Comparison of ENCODE assay signal across 17 cellular contexts in the genomic region with DNA sequence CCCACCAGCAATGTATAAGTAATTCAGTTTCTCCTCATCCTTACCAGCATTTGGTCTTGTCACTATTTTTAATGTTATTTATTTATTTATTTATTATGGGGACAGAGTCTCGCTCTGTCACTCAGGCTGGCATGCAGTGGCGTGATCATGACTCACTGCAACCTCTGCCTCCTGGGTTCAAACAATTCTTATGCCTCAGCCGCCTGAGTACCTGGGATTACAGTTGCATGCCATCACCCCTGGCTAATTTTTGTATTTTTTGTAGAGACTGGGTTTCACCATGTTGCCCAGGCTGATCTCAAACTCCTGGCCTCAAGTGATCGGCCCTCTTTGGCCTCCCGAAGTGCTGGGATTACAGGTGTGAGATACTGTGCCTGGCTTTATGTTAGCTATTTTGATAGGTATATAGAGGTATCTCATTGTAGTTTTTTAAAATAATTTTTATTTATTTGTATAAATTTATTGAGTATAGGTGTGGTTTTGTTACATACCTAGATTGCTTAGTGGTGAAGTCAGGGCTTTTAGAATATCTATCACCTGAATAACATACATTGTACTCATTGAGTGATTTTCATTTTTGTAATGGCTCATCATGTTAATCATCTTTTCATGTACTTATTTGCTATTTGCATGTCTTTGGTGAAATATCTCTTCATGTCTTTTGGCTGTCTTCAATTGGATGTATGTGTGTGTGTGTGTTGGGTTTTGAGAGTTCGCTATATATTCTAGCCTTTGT.
"Had no signal": no experiment of that assay in that cellular context is flagged by ENCODE, and none has a peak within 500 bp of the region (broad histone marks: within the 10 kb centered on the region; RNA-seq: fewer than 3 reads in every experiment).

No MANE protein-coding gene starts in this region.

- H2AFZ ChIP-seq: hepatocyte had no signal

- H3K27ac ChIP-seq: dorsolateral prefrontal cortex, esophagus squamous epithelium, hepatocyte, neutrophil, stomach, thoracic aorta had no signal

- H3K36me3 ChIP-seq: esophagus squamous epithelium, neutrophil, stomach, thoracic aorta had no signal

- H3K4me1 ChIP-seq: stomach had no signal

- DNase-seq: cortex of kidney; dorsolateral prefrontal cortex; effector CD8-positive, alpha-beta T cell; esophagus squamous epithelium; foreskin fibroblast; head of caudate nucleus; mucosa of descending colon; naive thymus-derived CD8-positive, alpha-beta T cell; posterior cingulate gyrus; stimulated activated CD4-positive, alpha-beta T cell treated with anti-CD3 and anti-CD28 coated beads, Interleukin-2, amount 100 ng/mL, for 24 hours; stimulated activated naive CD4-positive, alpha-beta T cell; stomach; substantia nigra had no signal

- ATAC-seq: mucosa of descending colon; naive thymus-derived CD8-positive, alpha-beta T cell; sciatic nerve had no signal

- H3K4me2 ChIP-seq: hepatocyte had no signal

- H3K27me3 ChIP-seq: dorsolateral prefrontal cortex, esophagus squamous epithelium, hepatocyte, neutrophil, stomach had no signal

- H3K9me3 ChIP-seq: esophagus squamous epithelium, mucosa of descending colon, neutrophil, stomach, thoracic aorta had no signal

- H3K4me3 ChIP-seq: dorsolateral prefrontal cortex, esophagus squamous epithelium, hepatocyte, mucosa of descending colon, stomach, thoracic aorta had no signal
